In genomic region chrX:153774576-153775292, GRCh38 we compare ENCODE assay signal across 22 cellular contexts. TPM values are rescaled to one million over a fixed set of nuclear protein-coding genes. Genes with fewer than 3 reads are reported as not detected.
DNase-seq lines count a peak whose midpoint lies in the region; ATAC-seq and TF ChIP-seq lines count a peak whose summit lies in the region.
"Had no signal": no experiment of that assay in that cellular context is flagged by ENCODE, and none has a peak within 500 bp of the region (broad histone marks: within the 10 kb centered on the region; RNA-seq: fewer than 3 reads in every experiment).

No MANE protein-coding gene starts in this region.

- DNase-seq in Right ventricle myocardium inferior (ENCODE audit: missing footprints) (peak; percentile 27), heart right ventricle (no peak), H7 (peak; percentile 57), right cardiac atrium (peak in 2 of 3 donors; percentile 20 to 59), posterior vena cava (ENCODE audit: low spot score) (peak; percentile 73), substantia nigra (lab: John Stamatoyannopoulos, UW) (no peak), COLO668 (lab: John Stamatoyannopoulos, UW; ENCODE audit: unreplicated experiment) (no peak)
- DNase-seq: ACHN; CD4-positive, alpha-beta memory T cell; DND-41; GDM1; NCI-H1105; NCI-H187; NCI-H2171; NCI-H446 treated with DMSO at 0.1 percent for 48 hours; NCI-H774; SHP77 treated with DMSO at 0.1 percent for 48 hours had no signal

- ATAC-seq in Right ventricle myocardium inferior = no peak
- no peak for ATAC-seq in heart right ventricle
- ATAC-seq in right cardiac atrium = no peak
- ATAC-seq in HG02798 (IDR thresholded peaks at IDR 0.05; ENCODE audit: poor library complexity, unreplicated experiment) = no peak
- ATAC-seq: GM23338, Panc1 had no signal

- H3K36me3 ChIP-seq in heart right ventricle = no peaks in the 10 kb centered on the region
- H3K36me3 ChIP-seq in H7 (replicated peaks; ENCODE audit: control insufficient read depth, insufficient read depth, low read length) = no peaks in the 10 kb centered on the region

- 92 to 94% methylated on average over 26 to 37 of the region's 37 CpGs for WGBS in heart right ventricle, 2 donors
- 91% methylated on average over 35 of the region's 37 CpGs for WGBS in right cardiac atrium

- H3K27ac ChIP-seq in heart right ventricle (no peak overlapping the region), right cardiac atrium (ENCODE audit: low read length) (no peak overlapping the region), substantia nigra (ENCODE audit: low read depth, low read length, poor library complexity, severe bottlenecking) (no peak overlapping the region)
- H3K27ac ChIP-seq: KMS-11 had no signal

- no peak for TF ChIP-seq CTCF in heart right ventricle (IDR thresholded peaks at IDR 0.05)

- H3K27me3 ChIP-seq in heart right ventricle (no peaks in the 10 kb centered on the region), H7 (ENCODE audit: control insufficient read depth, insufficient read depth, low read length) (no peaks in the 10 kb centered on the region), right cardiac atrium (ENCODE audit: control insufficient read depth, insufficient read depth) (no peaks in the 10 kb centered on the region)

- H3K4me3 ChIP-seq in heart right ventricle (no peak overlapping the region), H7 (ENCODE audit: insufficient read depth, low read depth, low read length) (no peak overlapping the region), right cardiac atrium (ENCODE audit: low read length) (no peak overlapping the region)
- H3K4me3 ChIP-seq: GM23338 had no signal

- H3K4me1 ChIP-seq in heart right ventricle = no peaks in the 10 kb centered on the region
- H3K4me1 ChIP-seq in right cardiac atrium (ENCODE audit: control insufficient read depth, insufficient read depth, low read length) = no peaks in the 10 kb centered on the region

- H3K9me3 ChIP-seq in heart right ventricle (no peaks in the 10 kb centered on the region), right cardiac atrium (ENCODE audit: control insufficient read depth, low read length) (no peaks in the 10 kb centered on the region)

- intact Hi-C loops in Right ventricle myocardium inferior (cut with DNase I) (no loop called here), heart right ventricle (cut with DNase I) (no loop called here), right cardiac atrium (cut with DNase I) (no loop called here), posterior vena cava (cut with DNase I) (loop anchor here in 1 of 2 donors (5.0 kb wide), 1 partner anchor 743 kb away; the partner anchor contains the start of gene FAM3A)

RNA-seq across cellular contexts. Expression of gene SRPK3, which starts 6.1 kb away (rescaled TPM):
- total RNA-seq in Right ventricle myocardium inferior (43.3 TPM), heart right ventricle (10 to 100 TPM; 20.3 to 52.7 (median 44.8) TPM), right cardiac atrium (10 to 100 TPM; 27.0 to 53.1 (median 39.3) TPM), posterior vena cava (1 to 10 TPM; 5.4 to 9.8 TPM)
- polyA plus RNA-seq in heart right ventricle (10 to 100 TPM in 1 of 2 donors, 1 to 10 TPM in 1; 9.9 to 52.2 TPM), right cardiac atrium (36.5 TPM)
- not detected in 2 replicates for total RNA-seq in H7 (2014; rRNA removed; shearing (Covaris generic))
- total RNA-seq: CD4-positive, alpha-beta memory T cell; GM23338; MCF 10A had no signal
- polyA plus RNA-seq: CD4-positive, alpha-beta memory T cell had no signal

RNA-seq across cellular contexts. Expression of gene PLXNB3, which starts 10.7 kb away (rescaled TPM):
- total RNA-seq in Right ventricle myocardium inferior (2.3 TPM), heart right ventricle (1 to 10 TPM; 2.1 to 5.8 (median 4.3) TPM), right cardiac atrium (10 to 100 TPM in 1 of 4 donors, 1 to 10 TPM in 3; 7.0 to 10.9 (median 9.5) TPM), posterior vena cava (10 to 100 TPM; 16.8 to 19.1 TPM)
- polyA plus RNA-seq in heart right ventricle (1 to 10 TPM; 1.1 to 8.1 TPM), right cardiac atrium (6.8 TPM)
- 0.07 TPM in 1 of 2 replicates, not detected in the other for total RNA-seq in H7 (2014; rRNA removed; shearing (Covaris generic))
- total RNA-seq: CD4-positive, alpha-beta memory T cell had no signal
- polyA plus RNA-seq: CD4-positive, alpha-beta memory T cell had no signal

RNA-seq across cellular contexts. Expression of gene IDH3G, which starts 19.4 kb away (rescaled TPM):
- 78.7 TPM for total RNA-seq in Right ventricle myocardium inferior
- total RNA-seq in heart right ventricle = 10 to 100 TPM; 58.7 to 86.9 (median 74.5) TPM
- polyA plus RNA-seq in heart right ventricle = 10 to 100 TPM; 73.4 to 97.2 TPM
- total RNA-seq in H7 (2014; rRNA removed; shearing (Covaris generic)) = 63.3 and 76.2 TPM in 2 replicates
- total RNA-seq in right cardiac atrium = 10 to 100 TPM; 60.6 to 68.6 (median 66.6) TPM
- polyA plus RNA-seq in right cardiac atrium = 66.9 TPM
- total RNA-seq in posterior vena cava = 10 to 100 TPM; 43.9 to 44.1 TPM

RNA-seq across cellular contexts. Expression of gene SSR4, which starts 19.7 kb away (rescaled TPM):
- total RNA-seq in Right ventricle myocardium inferior (150 TPM), heart right ventricle (100 to 1,000 TPM in 9 of 10 donors, 10 to 100 TPM in 1; 94.1 to 227 (median 144) TPM), right cardiac atrium (100 to 1,000 TPM; 162 to 208 (median 193) TPM), posterior vena cava (100 to 1,000 TPM; 164 to 225 TPM)
- polyA plus RNA-seq in heart right ventricle (100 to 1,000 TPM; 477 to 551 TPM), right cardiac atrium (336 TPM)
- 148 and 198 TPM in 2 replicates for total RNA-seq in H7 (2014; rRNA removed; shearing (Covaris generic))

RNA-seq across cellular contexts. Expression of gene ABCD1, which starts 50.1 kb away (rescaled TPM):
- total RNA-seq in Right ventricle myocardium inferior (16.4 TPM), heart right ventricle (10 to 100 TPM; 11.0 to 24.2 (median 14.4) TPM), right cardiac atrium (10 to 100 TPM; 14.1 to 15.9 (median 15.5) TPM), posterior vena cava (10 to 100 TPM; 14.7 to 22.6 TPM)
- polyA plus RNA-seq in heart right ventricle (10 to 100 TPM in 1 of 2 donors, 1 to 10 TPM in 1; 9.3 to 15.3 TPM), right cardiac atrium (11.0 TPM)
- total RNA-seq in H7 (2014; rRNA removed; shearing (Covaris generic)) = 12.2 and 17.1 TPM in 2 replicates

Comparison
In these comparisons a context has a peak if more than half of its experiments do, and no peak if none do; other contexts are left out.
1. DNase-seq: peak in Right ventricle myocardium inferior (single experiment), H7 (single experiment), right cardiac atrium (2 of 3) and posterior vena cava (single experiment); none in heart right ventricle (0 of 2), substantia nigra (0 of 49) and COLO668 (single experiment).